1 cellular context compared by ENCODE assay signal in genomic region chr19:1259206-1259872, GRCh38.
TF ChIP-seq lines count a peak whose summit lies in the region.

No MANE protein-coding gene starts in this region.

TF ChIP-seq in HepG2, 621 proteins besides CTCF, POLR2A, EP300 and RAD21 (continued from another document and continues in another):
- TF ChIP-seq LBX2 (CRISPR knock-in tag; IDR thresholded peaks at IDR 0.05; ENCODE audit: borderline replicate concordance) (0 out of 2 replicates have a peak, but pooled peaks have one; percentile 19), ZKSCAN8 (CRISPR knock-in tag; IDR thresholded peaks at IDR 0.05; ENCODE audit: borderline replicate concordance) (0 out of 2 replicates have a peak, but pooled peaks have one; percentile 38), ZFP91 (CRISPR knock-in tag; IDR thresholded peaks at IDR 0.05; ENCODE audit: borderline replicate concordance) (peak; percentile 94), PHB2 (IDR thresholded peaks at IDR 0.05; ENCODE audit: partially characterized antibody) (no peak), ZNF777 (CRISPR knock-in tag; IDR thresholded peaks at IDR 0.05) (0 out of 2 replicates have a peak, but pooled peaks have one; percentile 30), ZBTB21 (CRISPR knock-in tag; IDR thresholded peaks at IDR 0.05) (peak; percentile 48; the same call in 1 of the 2 replicates), NCOA1 (CRISPR knock-in tag; IDR thresholded peaks at IDR 0.05) (0 out of 2 replicates have a peak, but pooled peaks have one; percentile 71), ZNF121 (CRISPR knock-in tag; IDR thresholded peaks at IDR 0.05) (no peak), ZNF782 (CRISPR knock-in tag; IDR thresholded peaks at IDR 0.05; ENCODE audit: borderline replicate concordance) (peak; percentile 85), HHEX (CRISPR knock-in tag; IDR thresholded peaks at IDR 0.05) (no peak), ZNF143 (CRISPR knock-in tag; IDR thresholded peaks at IDR 0.05) (peak; percentile 14; the same call in 1 of the 2 replicates), NR3C1 (CRISPR knock-in tag; IDR thresholded peaks at IDR 0.05) (no peak), MXD1 (CRISPR knock-in tag; IDR thresholded peaks at IDR 0.05) (0 out of 2 replicates have a peak, but pooled peaks have one; percentile 53), JUNB (CRISPR knock-in tag; IDR thresholded peaks at IDR 0.05; ENCODE audit: borderline replicate concordance) (no peak; the same call in 1 of the 2 replicates), ZNF550 (CRISPR knock-in tag; IDR thresholded peaks at IDR 0.05; ENCODE audit: borderline replicate concordance) (no peak), SRSF1 (optimal IDR thresholded peaks at IDR 0.05; ENCODE audit: low read depth, low read length) (peak; percentile 92), ZNF563 (CRISPR knock-in tag; IDR thresholded peaks at IDR 0.05) (no peak), MTF2 (CRISPR knock-in tag; IDR thresholded peaks at IDR 0.05; ENCODE audit: borderline replicate concordance) (no peak), ZGPAT (CRISPR knock-in tag; IDR thresholded peaks at IDR 0.05) (peak; percentile 97), RARA (CRISPR knock-in tag; IDR thresholded peaks at IDR 0.05) (peak; percentile 91), TRAFD1 (CRISPR knock-in tag; IDR thresholded peaks at IDR 0.05; ENCODE audit: borderline replicate concordance) (no peak), GATAD1 (CRISPR knock-in tag; IDR thresholded peaks at IDR 0.05) (0 out of 2 replicates have a peak, but pooled peaks have one; percentile 48), ISL2 (CRISPR knock-in tag; IDR thresholded peaks at IDR 0.05) (no peak; the same call in 1 of the 2 replicates), PRMT3 (CRISPR knock-in tag; IDR thresholded peaks at IDR 0.05; ENCODE audit: borderline replicate concordance, low read depth) (no peak), AKNA (CRISPR knock-in tag; IDR thresholded peaks at IDR 0.05; ENCODE audit: borderline replicate concordance) (no peak), SYNCRIP (IDR thresholded peaks at IDR 0.05; ENCODE audit: insufficient read depth, low read depth, low read length) (no peak), ZSCAN12 (CRISPR knock-in tag; IDR thresholded peaks at IDR 0.05) (no peak; the same call in 1 of the 2 replicates), MEF2D (CRISPR knock-in tag; IDR thresholded peaks at IDR 0.05) (peak; percentile 95), CBX5 (CRISPR knock-in tag; IDR thresholded peaks at IDR 0.05; ENCODE audit: borderline replicate concordance) (peak; percentile 50; the same call in 1 of the 2 replicates), ZKSCAN1 (IDR thresholded peaks at IDR 0.05; ENCODE audit: low read length) (no peak), SIX4 (CRISPR knock-in tag; IDR thresholded peaks at IDR 0.05) (no peak; the same call in none of the 2 replicates), ZNF432 (CRISPR knock-in tag; IDR thresholded peaks at IDR 0.05; ENCODE audit: borderline replicate concordance) (no peak), ZNF546 (CRISPR knock-in tag; conservative IDR thresholded peaks at IDR 0.05) (no peak), SRY (CRISPR knock-in tag; IDR thresholded peaks at IDR 0.05) (peak; percentile 27; the same call in 1 of the 2 replicates), ZMYM4 (CRISPR knock-in tag; IDR thresholded peaks at IDR 0.05) (no peak; the same call in 1 of the 2 replicates), MAFF (IDR thresholded peaks at IDR 0.05; ENCODE audit: low read depth, low read length) (no peak), ZNF17 (CRISPR knock-in tag; IDR thresholded peaks at IDR 0.05) (no peak), HBP1 (CRISPR knock-in tag; IDR thresholded peaks at IDR 0.05; ENCODE audit: low read depth) (no peak), ZNF879 (CRISPR knock-in tag; IDR thresholded peaks at IDR 0.05) (no peak), ZNF737 (CRISPR knock-in tag; IDR thresholded peaks at IDR 0.05; ENCODE audit: borderline replicate concordance) (no peak), TARDBP (CRISPR knock-in tag; IDR thresholded peaks at IDR 0.05) (peak; percentile 60; the same call in 1 of the 2 replicates), NPAS2 (CRISPR knock-in tag; IDR thresholded peaks at IDR 0.05; ENCODE audit: borderline replicate concordance) (no peak), ZNF362 (CRISPR knock-in tag; IDR thresholded peaks at IDR 0.05; ENCODE audit: borderline replicate concordance) (no peak; the same call in 1 of the 2 replicates), SMARCC2 (IDR thresholded peaks at IDR 0.05) (no peak), ZNF343 (CRISPR knock-in tag; IDR thresholded peaks at IDR 0.05) (peak; percentile 82; the same call in 1 of the 2 replicates), ZBTB26 (CRISPR knock-in tag; IDR thresholded peaks at IDR 0.05; ENCODE audit: borderline replicate concordance) (no peak), FLYWCH1 (CRISPR knock-in tag; IDR thresholded peaks at IDR 0.05) (no peak), U2AF1 (optimal IDR thresholded peaks at IDR 0.05; ENCODE audit: low read depth, low read length) (peak; percentile 74), SKIL (CRISPR knock-in tag; IDR thresholded peaks at IDR 0.05; ENCODE audit: borderline replicate concordance) (peak; percentile 87), TEAD2 (CRISPR knock-in tag; IDR thresholded peaks at IDR 0.05) (0 out of 2 replicates have a peak, but pooled peaks have one; percentile 40)
